Comparison of ENCODE assay signal across 8 cellular contexts in genomic region chr22:45310331-45311032, GRCh38. TPM values are rescaled to one million over a fixed set of nuclear protein-coding genes. Genes with fewer than 3 reads are reported as not detected.
DNase-seq lines count a peak whose midpoint lies in the region; ATAC-seq lines count a peak whose summit lies in the region.

No MANE protein-coding gene starts in this region.

- peaks cover 53% of the 10 kb centered on the region for H3K4me1 Mint-ChIP-seq in activated naive CD8-positive, alpha-beta T cell treated with anti-CD3 and anti-CD28 coated beads, Interleukin-2, amount 50 U/mL, for 24 hours
- H3K4me1 Mint-ChIP-seq in immature natural killer cell: peaks cover 22% of the 10 kb centered on the region in 2 donors

- H3K27me3 ChIP-seq in subcutaneous abdominal adipose tissue (ENCODE audit: control insufficient read depth in 5 of 5, insufficient read depth in 4 of 5, low read length in 5 of 5): no peaks in the 10 kb centered on the region

- H3K9me3 ChIP-seq in subcutaneous abdominal adipose tissue (ENCODE audit: control insufficient read depth in 5 of 5, low read length in 5 of 5): no peaks in the 10 kb centered on the region

- peaks cover 0 to 23% (median 21%) of the 10 kb centered on the region in 5 donors for H3K4me1 ChIP-seq in subcutaneous abdominal adipose tissue (ENCODE audit: control insufficient read depth in 5 of 5, insufficient read depth in 5 of 5, low read length in 5 of 5)

- H3K9me3 Mint-ChIP-seq in activated naive CD8-positive, alpha-beta T cell treated with anti-CD3 and anti-CD28 coated beads, Interleukin-2, amount 50 U/mL, for 24 hours: no peaks in the 10 kb centered on the region
- H3K9me3 Mint-ChIP-seq in immature natural killer cell: no peaks in the 10 kb centered on the region

- H3K36me3 Mint-ChIP-seq in activated naive CD8-positive, alpha-beta T cell treated with anti-CD3 and anti-CD28 coated beads, Interleukin-2, amount 50 U/mL, for 24 hours (ENCODE audit: low read depth): peaks cover 2% of the 10 kb centered on the region
- H3K36me3 Mint-ChIP-seq in immature natural killer cell: no peaks in the 10 kb centered on the region

- peak; percentile 68 for DNase-seq in activated effector memory CD4-positive, alpha-beta T cell treated with anti-CD3 and anti-CD28 coated beads, Interleukin-2, amount 50 U/mL, for 16 hours
- DNase-seq in activated effector memory CD4-positive, alpha-beta T cell treated with Interleukin-2 at 50 U/mL for 16 hours: no peak
- peak; percentile 26 for DNase-seq in activated naive CD8-positive, alpha-beta T cell treated with anti-CD3 and anti-CD28 coated beads, Interleukin-2, amount 50 U/mL, for 24 hours
- DNase-seq in immature natural killer cell: no peak
- DNase-seq in OCI-M1 (lab: John Stamatoyannopoulos, UW): no peak
- no peak for DNase-seq in SK-N-DZ (ENCODE audit: low spot score)

- H3K27me3 Mint-ChIP-seq in activated naive CD8-positive, alpha-beta T cell treated with anti-CD3 and anti-CD28 coated beads, Interleukin-2, amount 50 U/mL, for 24 hours: no peaks in the 10 kb centered on the region
- peaks cover 6 to 14% (median 11%) of the 10 kb centered on the region in 3 donors for H3K27me3 Mint-ChIP-seq in immature natural killer cell (ENCODE audit: low read depth in 3 of 3)

- ATAC-seq in activated naive CD8-positive, alpha-beta T cell treated with anti-CD3 and anti-CD28 coated beads, Interleukin-2, amount 50 U/mL, for 24 hours: no peak
- no peak for ATAC-seq in HG02588 (IDR thresholded peaks at IDR 0.05; ENCODE audit: unreplicated experiment)

- H3K36me3 ChIP-seq in subcutaneous abdominal adipose tissue (ENCODE audit: control insufficient read depth in 5 of 5, insufficient read depth in 5 of 5, low read length in 5 of 5): no peaks in the 10 kb centered on the region

- H3K27ac Mint-ChIP-seq in activated naive CD8-positive, alpha-beta T cell treated with anti-CD3 and anti-CD28 coated beads, Interleukin-2, amount 50 U/mL, for 24 hours: peak overlapping the region; percentile 85
- H3K27ac Mint-ChIP-seq in immature natural killer cell: peak overlapping the region in 5 of 6 donors; percentile 54 to 90 (median 65)

- H3K27ac ChIP-seq in subcutaneous abdominal adipose tissue (ENCODE audit: low read depth, low read length): peak overlapping the region; percentile 41

- peak overlapping the region; percentile 8 to 82 (median 79) for H3K9ac ChIP-seq in subcutaneous abdominal adipose tissue (ENCODE audit: low read length in 5 of 5)

- peak overlapping the region; percentile 45 to 82 (median 72) for H3K4me3 ChIP-seq in subcutaneous abdominal adipose tissue (ENCODE audit: low read depth in 1 of 5, low read length in 5 of 5)

- peak overlapping the region; percentile 87 for H3K4me3 Mint-ChIP-seq in activated naive CD8-positive, alpha-beta T cell treated with anti-CD3 and anti-CD28 coated beads, Interleukin-2, amount 50 U/mL, for 24 hours
- peak overlapping the region; percentile 72 to 90 (median 79) for H3K4me3 Mint-ChIP-seq in immature natural killer cell

RNA-seq across cellular contexts. Expression of gene FAM118A, which starts 0.7 kb away (rescaled TPM):
- 10 to 100 TPM; 10.6 to 33.9 (median 14.7) TPM for polyA plus RNA-seq in immature natural killer cell
- 10.1 and 12.7 TPM in 2 replicates for polyA plus RNA-seq in SK-N-DZ (2014; cell fraction: cytosol; rRNA removed)
- polyA plus RNA-seq in SK-N-DZ (2014; cell fraction: nucleus; rRNA removed): 15.3 and 20.0 TPM in 2 replicates

RNA-seq across cellular contexts. Expression of gene UPK3A, which starts 25.7 kb away (rescaled TPM):
- 1 to 10 TPM in 2 of 3 donors, not detected in 1; 2.7 to 6.4 TPM for polyA plus RNA-seq in immature natural killer cell
- not detected in 2 replicates for polyA plus RNA-seq in SK-N-DZ (2014; cell fraction: cytosol; rRNA removed)
- polyA plus RNA-seq in SK-N-DZ (2014; cell fraction: nucleus; rRNA removed): not detected in 2 replicates

Comparison
In these comparisons a context has a peak if more than half of its experiments do, and no peak if none do; other contexts are left out.
1. DNase-seq: peak in activated effector memory CD4-positive, alpha-beta T cell treated with anti-CD3 and anti-CD28 coated beads, Interleukin-2, amount 50 U/mL, for 16 hours (single experiment) and activated naive CD8-positive, alpha-beta T cell treated with anti-CD3 and anti-CD28 coated beads, Interleukin-2, amount 50 U/mL, for 24 hours (single experiment); none in activated effector memory CD4-positive, alpha-beta T cell treated with Interleukin-2 at 50 U/mL for 16 hours (single experiment), immature natural killer cell (0 of 3), OCI-M1 (single experiment) and SK-N-DZ (single experiment).